Comparison of ENCODE assay signal across 18 cellular contexts in the genomic region with DNA sequence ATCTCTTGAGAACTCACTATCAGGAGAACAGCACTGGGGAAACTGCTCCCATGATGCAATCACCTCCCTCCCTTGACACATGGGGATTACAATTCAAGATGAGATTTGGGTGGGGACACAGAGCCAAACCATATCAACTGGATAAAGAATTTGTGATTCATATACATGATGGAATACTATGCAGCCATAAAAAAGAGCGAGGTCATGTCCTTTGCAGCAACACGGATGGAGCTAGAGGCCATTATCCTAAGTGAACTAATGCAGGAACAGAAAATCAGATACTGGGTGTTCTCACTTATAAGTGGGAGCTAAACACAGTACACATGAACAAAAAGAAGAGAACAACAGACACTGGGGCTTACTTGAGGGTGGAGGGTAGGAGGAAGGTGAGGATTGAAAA.
"Had no signal": no experiment of that assay in that cellular context is flagged by ENCODE, and none has a peak within 500 bp of the region (broad histone marks: within the 10 kb centered on the region; RNA-seq: fewer than 3 reads in every experiment).

No MANE protein-coding gene starts in this region.

- H3K27ac ChIP-seq: body of pancreas, dorsolateral prefrontal cortex, lower lobe of right lung, parathyroid adenoma, suprapubic skin, transverse colon had no signal

- H3K9me3 ChIP-seq: body of pancreas, lower lobe of right lung, suprapubic skin, transverse colon had no signal

- H3K4me3 ChIP-seq: body of pancreas, dorsolateral prefrontal cortex, lower lobe of right lung, suprapubic skin, transverse colon had no signal

- DNase-seq: activated CD4-positive, alpha-beta T cell treated with anti-CD3 and anti-CD28 coated beads, Interleukin-2, amount 10 ng/mL, durations not matched to agents 7 days and 5 days; activated effector memory CD4-positive, alpha-beta T cell treated with Interleukin-2 at 50 U/mL for 16 hours; activated T-cell treated with anti-CD3 and anti-CD28 coated beads for 4 hours; body of pancreas; dorsolateral prefrontal cortex; endodermal cell; erythroblast; foreskin melanocyte; glutamatergic neuron; hippocampal formation; lower lobe of right lung; stimulated activated naive CD8-positive, alpha-beta T cell treated with anti-CD3 and anti-CD28 coated beads, Interleukin-15, amount 100 ng/mL, for 72 hours; SW 1271; transverse colon had no signal

- H3K4me1 Mint-ChIP-seq: endodermal cell, nephron had no signal

- H3K27me3 ChIP-seq: body of pancreas, dorsolateral prefrontal cortex, suprapubic skin, transverse colon had no signal

- H3K27ac Mint-ChIP-seq: activated CD4-positive, alpha-beta T cell treated with anti-CD3 and anti-CD28 coated beads, Interleukin-2, amount 10 ng/mL, durations not matched to agents 7 days and 5 days; endodermal cell; nephron had no signal

- ATAC-seq: body of pancreas; lower lobe of right lung; stimulated activated naive CD8-positive, alpha-beta T cell treated with anti-CD3 and anti-CD28 coated beads, Interleukin-15, amount 100 ng/mL, for 72 hours had no signal

- H3K4me3 Mint-ChIP-seq: activated CD4-positive, alpha-beta T cell treated with anti-CD3 and anti-CD28 coated beads, Interleukin-2, amount 10 ng/mL, durations not matched to agents 7 days and 5 days; activated naive CD8-positive, alpha-beta T cell; endodermal cell; nephron; stimulated activated naive CD8-positive, alpha-beta T cell treated with anti-CD3 and anti-CD28 coated beads, Interleukin-15, amount 100 ng/mL, for 72 hours had no signal

- H3K27me3 Mint-ChIP-seq: activated CD4-positive, alpha-beta T cell treated with anti-CD3 and anti-CD28 coated beads, Interleukin-2, amount 10 ng/mL, durations not matched to agents 7 days and 5 days; activated naive CD8-positive, alpha-beta T cell; stimulated activated naive CD8-positive, alpha-beta T cell treated with anti-CD3 and anti-CD28 coated beads, Interleukin-15, amount 100 ng/mL, for 72 hours had no signal

- H3K4me1 ChIP-seq: parathyroid adenoma, suprapubic skin, transverse colon had no signal

- H2AFZ ChIP-seq: parathyroid adenoma had no signal
